7 cellular contexts compared by ENCODE assay signal in genomic region chr14:105528197-105528858, GRCh38. TPM values are rescaled to one million over a fixed set of nuclear protein-coding genes. Genes with fewer than 3 reads are reported as not detected.
A peak's percentile ranks its signal among the peaks of the same experiment; 100 is the strongest.
DNase-seq lines count a peak whose midpoint lies in the region; ATAC-seq and TF ChIP-seq lines count a peak whose summit lies in the region.

No MANE protein-coding gene starts in this region.

- peak in 2 of 3 donors; percentile 52 to 63 for TF ChIP-seq POLR2A in body of pancreas (IDR thresholded peaks at IDR 0.05)

- H3K27me3 ChIP-seq in body of pancreas (no peaks in the 10 kb centered on the region), iPS-18a (ENCODE audit: control insufficient read depth, insufficient read depth, low read length) (peaks cover 55% of the 10 kb centered on the region)

- H3K4me3 ChIP-seq in body of pancreas (peak overlapping the region in 1 of 2 donors; percentile 37), iPS-18a (ENCODE audit: low read length) (peak overlapping the region; percentile 46), skeletal muscle cell (ENCODE audit: low read depth, low read length) (peak overlapping the region; percentile 70)

- H3K9me3 ChIP-seq in body of pancreas = no peaks in the 10 kb centered on the region
- no peaks in the 10 kb centered on the region for H3K9me3 ChIP-seq in iPS-18a (ENCODE audit: control insufficient read depth, low read depth, low read length)

- H3K36me3 ChIP-seq in body of pancreas (replicated peaks in 1 of 2; ENCODE audit: insufficient read depth in 1 of 2, low read depth in 2 of 2) = no peaks in the 10 kb centered on the region
- no peaks in the 10 kb centered on the region for H3K36me3 ChIP-seq in iPS-18a (ENCODE audit: control insufficient read depth, low read depth, low read length)

- WGBS in body of pancreas, 2 donors = 0 to 1% methylated on average over 8 to 37 of the region's 85 CpGs

- peak; percentile 80 to 96 (median 89) for TF ChIP-seq CTCF in body of pancreas (IDR thresholded peaks at IDR 0.05)

- ATAC-seq in GM18498 (IDR thresholded peaks at IDR 0.05; ENCODE audit: unreplicated experiment) (peak; percentile 45), body of pancreas (peak; percentile 79)

- intact Hi-C loops in body of pancreas (cut with DNase I) = no loop called here

- no peak overlapping the region for H3K9ac ChIP-seq in iPS-18a (ENCODE audit: low read length)

- H3K27ac ChIP-seq in body of pancreas (peak overlapping the region in 3 of 4 donors; percentile 25 to 67 (median 65)), iPS-18a (ENCODE audit: low read length) (no peak overlapping the region)

- DNase-seq in NCI-H1092 treated with DMSO at 0.1 percent for 48 hours (lab: John Stamatoyannopoulos, UW) (peak; percentile 73), UCSD-AML1 (lab: John Stamatoyannopoulos, UW; ENCODE audit: unreplicated experiment) (peak; percentile 79), body of pancreas (peak; percentile 79 to 86 (median 82)), skeletal muscle cell (ENCODE audit: low read depth) (peak; percentile 16)
- DNase-seq in NK-92 treated with Interleukin-12 subunit alpha and Interleukin-12 subunit beta, amount 100 ng/mL, for 24 hours (lab: John Stamatoyannopoulos, UW) = no peak

- H3K4me1 ChIP-seq in body of pancreas = peaks cover 27% of the 10 kb centered on the region
- no peaks in the 10 kb centered on the region for H3K4me1 ChIP-seq in iPS-18a (ENCODE audit: control insufficient read depth, low read depth, low read length)

RNA-seq across cellular contexts. Expression of gene TMEM121, which starts 1.9 kb away (rescaled TPM):
- 10 to 100 TPM in 1 of 2 donors, 1 to 10 TPM in 1; 4.2 to 13.8 TPM for total RNA-seq in body of pancreas

RNA-seq across cellular contexts. Expression of gene TEDC1, which starts 37.3 kb away (rescaled TPM):
- total RNA-seq in body of pancreas = 10 to 100 TPM in 1 of 2 donors, 1 to 10 TPM in 1; 1.6 to 12.2 TPM

RNA-seq across cellular contexts. Expression of gene CRIP1, which starts 41.6 kb away (rescaled TPM):
- 1 to 10 TPM; 2.6 to 5.4 TPM for total RNA-seq in body of pancreas

RNA-seq across cellular contexts. Expression of gene CRIP2, which starts 53.7 kb away (rescaled TPM):
- 10 to 100 TPM; 65.9 to 96.6 TPM for total RNA-seq in body of pancreas
